In the genomic region with DNA sequence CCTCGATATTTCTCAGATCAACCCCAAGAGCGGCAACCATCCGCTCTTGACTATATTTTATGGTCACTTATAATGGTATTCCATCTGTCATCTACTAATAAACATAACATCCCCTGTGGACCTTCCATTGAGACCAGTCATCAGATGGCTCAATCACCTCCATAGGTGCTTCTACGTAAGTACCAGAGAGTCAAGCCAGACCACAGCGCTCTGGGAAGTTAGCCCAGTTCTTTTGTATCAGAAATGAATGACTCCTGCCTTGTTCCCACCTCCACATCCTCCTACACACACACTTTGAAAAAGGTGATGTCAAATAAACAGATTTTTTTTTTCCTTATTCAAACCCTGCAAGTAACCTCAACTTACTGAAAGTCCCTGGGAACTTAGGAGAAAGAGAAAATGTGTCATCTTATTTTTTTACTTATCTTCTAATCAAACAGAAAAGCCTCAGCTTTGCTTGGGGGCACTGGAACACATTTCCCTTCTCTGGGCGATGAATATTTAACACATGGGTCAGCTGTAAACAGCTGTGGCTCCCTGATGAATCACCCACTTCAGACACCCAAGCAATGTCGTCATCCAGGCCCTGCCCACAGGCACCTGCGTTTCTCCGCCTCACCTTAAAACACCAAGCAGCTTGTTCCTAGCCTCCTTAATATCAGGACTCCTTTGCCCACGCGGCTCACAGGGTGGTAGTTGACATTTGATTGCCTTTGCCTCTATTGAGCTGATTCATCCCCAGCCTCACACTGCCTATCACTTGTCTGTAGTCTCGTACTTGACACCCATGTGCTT, we compare ENCODE assay signal across 14 cellular contexts.
A peak's percentile ranks its signal among the peaks of the same experiment; 100 is the strongest.
DNase-seq lines count a peak whose midpoint lies in the region; ATAC-seq and TF ChIP-seq lines count a peak whose summit lies in the region.
"Had no signal": no experiment of that assay in that cellular context is flagged by ENCODE, and none has a peak within 500 bp of the region (broad histone marks: within the 10 kb centered on the region; RNA-seq: fewer than 3 reads in every experiment).

No MANE protein-coding gene starts in this region.

- H3K27me3 ChIP-seq in RWPE2 (ENCODE audit: insufficient read depth, poor library complexity, severe bottlenecking) (no peaks in the 10 kb centered on the region), upper lobe of right lung (no peaks in the 10 kb centered on the region), tibial artery (no peaks in the 10 kb centered on the region)
- H3K27me3 ChIP-seq: colonic mucosa had no signal

- H3K27me3 Mint-ChIP-seq in activated naive CD8-positive, alpha-beta T cell treated with anti-CD3 and anti-CD28 coated beads, Interleukin-2, amount 50 U/mL, for 24 hours, result peaks cover 17% of the 10 kb centered on the region
- peaks cover 15% of the 10 kb centered on the region for H3K27me3 Mint-ChIP-seq in activated naive CD8-positive, alpha-beta T cell treated with anti-CD3 and anti-CD28 coated beads for 36 hours

- H3K36me3 Mint-ChIP-seq in activated naive CD8-positive, alpha-beta T cell treated with anti-CD3 and anti-CD28 coated beads, Interleukin-2, amount 50 U/mL, for 24 hours (ENCODE audit: low read depth), result no peaks in the 10 kb centered on the region
- H3K36me3 Mint-ChIP-seq in activated naive CD8-positive, alpha-beta T cell treated with anti-CD3 and anti-CD28 coated beads for 36 hours, result peaks cover 4% of the 10 kb centered on the region

- H3K4me1 ChIP-seq in RWPE2 (ENCODE audit: insufficient read depth, poor library complexity, severe bottlenecking) (peaks cover 28% of the 10 kb centered on the region), upper lobe of right lung (no peaks in the 10 kb centered on the region), tibial artery (peaks cover 0 to 26% (median 3%) of the 10 kb centered on the region in 4 donors)
- H3K4me1 ChIP-seq: Caco-2, colonic mucosa had no signal

- H3K27ac ChIP-seq in RWPE2 (ENCODE audit: poor library complexity, severe bottlenecking) (peak overlapping the region; percentile 78), upper lobe of right lung (no peak overlapping the region), tibial artery (no peak overlapping the region)
- H3K27ac ChIP-seq: colonic mucosa had no signal

- H3K9me3 ChIP-seq in RWPE2 (ENCODE audit: severe bottlenecking), result no peaks in the 10 kb centered on the region
- no peaks in the 10 kb centered on the region for H3K9me3 ChIP-seq in upper lobe of right lung
- peaks cover 0 to 12% (median 6%) of the 10 kb centered on the region in 3 donors for H3K9me3 ChIP-seq in tibial artery
- H3K9me3 ChIP-seq: Caco-2, colonic mucosa had no signal

- peak; percentile 40 for ATAC-seq in activated naive CD8-positive, alpha-beta T cell treated with anti-CD3 and anti-CD28 coated beads, Interleukin-2, amount 50 U/mL, for 24 hours
- peak; percentile 83 for ATAC-seq in RWPE2 (ENCODE audit: low read depth)
- ATAC-seq in upper lobe of right lung, result peak; percentile 56
- ATAC-seq in GM21528 (IDR thresholded peaks at IDR 0.05; ENCODE audit: low FRiP score, unreplicated experiment), result no peak
- ATAC-seq: activated T-cell treated with anti-CD3 and anti-CD28 coated beads, Interleukin-2, amount 50 U/mL, for 72 hours had no signal

- H3K36me3 ChIP-seq in RWPE2 (ENCODE audit: low read depth), result no peaks in the 10 kb centered on the region
- no peaks in the 10 kb centered on the region for H3K36me3 ChIP-seq in upper lobe of right lung
- H3K36me3 ChIP-seq in tibial artery, result no peaks in the 10 kb centered on the region
- H3K36me3 ChIP-seq: colonic mucosa had no signal

- peaks cover 12% of the 10 kb centered on the region for H3K9me3 Mint-ChIP-seq in activated naive CD8-positive, alpha-beta T cell treated with anti-CD3 and anti-CD28 coated beads, Interleukin-2, amount 50 U/mL, for 24 hours
- peaks cover 10% of the 10 kb centered on the region for H3K9me3 Mint-ChIP-seq in activated naive CD8-positive, alpha-beta T cell treated with anti-CD3 and anti-CD28 coated beads for 36 hours

- intact Hi-C loops in head of caudate nucleus (cut with DNase I), result no loop called here
- intact Hi-C loops in upper lobe of right lung (cut with DNase I), result no loop called here
- intact Hi-C loops in tibial artery (cut with DNase I; ENCODE audit: low total_unique reads), result no loop called here

- no peak overlapping the region for H3K4me3 Mint-ChIP-seq in activated naive CD8-positive, alpha-beta T cell treated with anti-CD3 and anti-CD28 coated beads, Interleukin-2, amount 50 U/mL, for 24 hours
- no peak overlapping the region for H3K4me3 Mint-ChIP-seq in activated naive CD8-positive, alpha-beta T cell treated with anti-CD3 and anti-CD28 coated beads for 36 hours
- H3K4me3 Mint-ChIP-seq: activated T-cell treated with anti-CD3 and anti-CD28 coated beads, Interleukin-2, amount 50 U/mL, for 72 hours had no signal

- no peak for DNase-seq in activated naive CD8-positive, alpha-beta T cell treated with anti-CD3 and anti-CD28 coated beads, Interleukin-2, amount 50 U/mL, for 24 hours
- DNase-seq in activated naive CD8-positive, alpha-beta T cell treated with anti-CD3 and anti-CD28 coated beads for 36 hours, result no peak
- DNase-seq in RWPE2 (ENCODE audit: low spot score) (peak; percentile 92), head of caudate nucleus (peak; percentile 10 to 87 (median 50)), upper lobe of right lung (no peak), tibial artery (no peak)
- no peak for DNase-seq in stimulated activated CD8-positive, alpha-beta memory T cell treated with anti-CD3 and anti-CD28 coated beads, Interleukin-4, amount 100 ng/mL, for 48 hours
- DNase-seq: activated CD4-positive, alpha-beta T cell treated with anti-CD3 and anti-CD28 coated beads, Interleukin-2, amount 50 U/mL, for 1 hour; activated T-cell treated with anti-CD3 and anti-CD28 coated beads, Interleukin-2, amount 50 U/mL, for 72 hours; Caco-2; colonic mucosa; IMR-90 had no signal

- TF ChIP-seq CTCF in RWPE2 (IDR thresholded peaks at IDR 0.05; ENCODE audit: poor library complexity, severe bottlenecking) (no peak), upper lobe of right lung (IDR thresholded peaks at IDR 0.05) (no peak), tibial artery (IDR thresholded peaks at IDR 0.05) (no peak)

- H3K4me1 Mint-ChIP-seq in activated naive CD8-positive, alpha-beta T cell treated with anti-CD3 and anti-CD28 coated beads, Interleukin-2, amount 50 U/mL, for 24 hours, result peaks cover 4% of the 10 kb centered on the region
- peaks cover 5% of the 10 kb centered on the region for H3K4me1 Mint-ChIP-seq in activated naive CD8-positive, alpha-beta T cell treated with anti-CD3 and anti-CD28 coated beads for 36 hours

- no peak overlapping the region for H3K4me3 ChIP-seq in RWPE2 (ENCODE audit: severe bottlenecking)
- no peak overlapping the region for H3K4me3 ChIP-seq in upper lobe of right lung
- H3K4me3 ChIP-seq in tibial artery, result no peak overlapping the region
- H3K4me3 ChIP-seq: colonic mucosa, smooth muscle cell had no signal

- no peak overlapping the region for H3K27ac Mint-ChIP-seq in activated naive CD8-positive, alpha-beta T cell treated with anti-CD3 and anti-CD28 coated beads, Interleukin-2, amount 50 U/mL, for 24 hours
- H3K27ac Mint-ChIP-seq in activated naive CD8-positive, alpha-beta T cell treated with anti-CD3 and anti-CD28 coated beads for 36 hours, result no peak overlapping the region
- H3K27ac Mint-ChIP-seq: activated T-cell treated with anti-CD3 and anti-CD28 coated beads, Interleukin-2, amount 50 U/mL, for 72 hours had no signal

Comparison
In these comparisons a context has a peak if more than half of its experiments do, and no peak if none do; other contexts are left out.
1. DNase-seq: peak in RWPE2 (single experiment) and head of caudate nucleus (42 of 42); none in activated naive CD8-positive, alpha-beta T cell treated with anti-CD3 and anti-CD28 coated beads, Interleukin-2, amount 50 U/mL, for 24 hours (single experiment), activated naive CD8-positive, alpha-beta T cell treated with anti-CD3 and anti-CD28 coated beads for 36 hours (single experiment), upper lobe of right lung (single experiment), stimulated activated CD8-positive, alpha-beta memory T cell treated with anti-CD3 and anti-CD28 coated beads, Interleukin-4, amount 100 ng/mL, for 48 hours (single experiment) and tibial artery (0 of 2).